In genomic region chr9:114738581-114739316, GRCh38 we compare ENCODE assay signal across 7 cellular contexts. TPM values are rescaled to one million over a fixed set of nuclear protein-coding genes. Genes with fewer than 3 reads are reported as not detected.
DNase-seq lines count a peak whose midpoint lies in the region; ATAC-seq and TF ChIP-seq lines count a peak whose summit lies in the region.

No MANE protein-coding gene starts in this region.

- no peak overlapping the region for H3K9ac ChIP-seq in OCI-LY1 (ENCODE audit: low read length)

- peak; percentile 79 for DNase-seq in HPDE6-E6E7 (ENCODE audit: extremely low spot score)
- peak; percentile 41 for DNase-seq in activated CD8-positive, alpha-beta memory T cell treated with anti-CD3 and anti-CD28 coated beads, Interleukin-2, amount 50 U/mL, for 24 hours (ENCODE audit: extremely low read depth)
- DNase-seq in endothelial cell (ENCODE audit: low spot score), result peak; percentile 71
- DNase-seq in mucosa of descending colon, result peak in 2 of 3 donors; percentile 70 to 84
- DNase-seq in stimulated activated naive B cell treated with anti-CD40 and anti-IgM and Interleukin-4, amounts not matched to agents 10 μg/mL and 1 μg/mL and 100 μg/mL, for 72 hours, result peak; percentile 66

- intact Hi-C loops in mucosa of descending colon (cut with DNase I, micrococcal nuclease), result loop anchor here (2.0 to 10.0 kb wide), 3 partner anchors 172 to 276 kb away; no protein-coding TSS in a partner anchor

- H4K20me1 ChIP-seq in OCI-LY1 (ENCODE audit: insufficient read depth, low read length), result no peaks in the 10 kb centered on the region

- no peak overlapping the region for H3K4me3 Mint-ChIP-seq in endothelial cell (ENCODE audit: unreplicated experiment)
- no peak overlapping the region for H3K4me3 Mint-ChIP-seq in stimulated activated naive B cell treated with anti-CD40 and anti-IgM and Interleukin-4, amounts not matched to agents 10 μg/mL and 1 μg/mL and 100 μg/mL, for 72 hours

- H3K79me2 ChIP-seq in OCI-LY1 (ENCODE audit: insufficient read depth, low read length), result no peaks in the 10 kb centered on the region

- H3K36me3 ChIP-seq in OCI-LY1 (ENCODE audit: insufficient read depth, low read length) (no peaks in the 10 kb centered on the region), mucosa of descending colon (ENCODE audit: low read depth) (no peaks in the 10 kb centered on the region)

- no peaks in the 10 kb centered on the region for H3K4me1 ChIP-seq in OCI-LY1 (ENCODE audit: insufficient read depth, low read length, severe bottlenecking)
- H3K4me1 ChIP-seq in mucosa of descending colon (ENCODE audit: low read depth), result no peaks in the 10 kb centered on the region

- no peak overlapping the region for H3K4me2 ChIP-seq in OCI-LY1 (ENCODE audit: low read length)

- H3K27me3 Mint-ChIP-seq in endothelial cell (ENCODE audit: unreplicated experiment), result no peaks in the 10 kb centered on the region
- peaks cover 5 to 6% of the 10 kb centered on the region in 2 donors for H3K27me3 Mint-ChIP-seq in stimulated activated naive B cell treated with anti-CD40 and anti-IgM and Interleukin-4, amounts not matched to agents 10 μg/mL and 1 μg/mL and 100 μg/mL, for 72 hours

- H3K4me1 Mint-ChIP-seq in endothelial cell (ENCODE audit: unreplicated experiment), result no peaks in the 10 kb centered on the region
- peaks cover 13 to 20% of the 10 kb centered on the region in 2 donors for H3K4me1 Mint-ChIP-seq in stimulated activated naive B cell treated with anti-CD40 and anti-IgM and Interleukin-4, amounts not matched to agents 10 μg/mL and 1 μg/mL and 100 μg/mL, for 72 hours

- peak; percentile 99 for ATAC-seq in mucosa of descending colon
- peak; percentile 95 to 96 for ATAC-seq in stimulated activated naive B cell treated with anti-CD40 and anti-IgM and Interleukin-4, amounts not matched to agents 10 μg/mL and 1 μg/mL and 100 μg/mL, for 72 hours (replicated peaks)

- H3F3A ChIP-seq in OCI-LY1 (ENCODE audit: insufficient read depth, low read length), result no peaks in the 10 kb centered on the region

- H3K9me3 Mint-ChIP-seq in endothelial cell (ENCODE audit: unreplicated experiment), result no peaks in the 10 kb centered on the region
- no peaks in the 10 kb centered on the region for H3K9me3 Mint-ChIP-seq in stimulated activated naive B cell treated with anti-CD40 and anti-IgM and Interleukin-4, amounts not matched to agents 10 μg/mL and 1 μg/mL and 100 μg/mL, for 72 hours

- H3K36me3 Mint-ChIP-seq in endothelial cell (ENCODE audit: low read depth, unreplicated experiment), result no peaks in the 10 kb centered on the region
- H3K36me3 Mint-ChIP-seq in stimulated activated naive B cell treated with anti-CD40 and anti-IgM and Interleukin-4, amounts not matched to agents 10 μg/mL and 1 μg/mL and 100 μg/mL, for 72 hours, result no peaks in the 10 kb centered on the region

- H3K27me3 ChIP-seq in OCI-LY1 (ENCODE audit: insufficient read depth, low read length), result no peaks in the 10 kb centered on the region

- H3K27ac Mint-ChIP-seq in endothelial cell (ENCODE audit: unreplicated experiment), result no peak overlapping the region
- peak overlapping the region; percentile 14 for H3K27ac Mint-ChIP-seq in stimulated activated naive B cell treated with anti-CD40 and anti-IgM and Interleukin-4, amounts not matched to agents 10 μg/mL and 1 μg/mL and 100 μg/mL, for 72 hours

- no peak overlapping the region for H2AFZ ChIP-seq in OCI-LY1 (ENCODE audit: low read length)

- no peak overlapping the region for H3K27ac ChIP-seq in OCI-LY1 (ENCODE audit: low read depth, low read length, poor library complexity, severe bottlenecking)

- H3K4me3 ChIP-seq in OCI-LY1 (ENCODE audit: low read depth, low read length, poor library complexity, severe bottlenecking) (no peak overlapping the region), mucosa of descending colon (no peak overlapping the region)

- peak; percentile 73 for TF ChIP-seq CTCF in GM12874 (IDR thresholded peaks at IDR 0.05; ENCODE audit: insufficient read depth, low read depth, low read length)
- peak; percentile 97 for TF ChIP-seq CTCF in OCI-LY1 (IDR thresholded peaks at IDR 0.05; ENCODE audit: low read length)
- peak; percentile 81 for TF ChIP-seq CTCF in endothelial cell (IDR thresholded peaks at IDR 0.05; ENCODE audit: unreplicated experiment)
- peak; percentile 54 for TF ChIP-seq CTCF in mucosa of descending colon (IDR thresholded peaks at IDR 0.05)

- no peaks in the 10 kb centered on the region for H3K9me2 ChIP-seq in OCI-LY1 (ENCODE audit: low read depth, low read length)

- no peaks in the 10 kb centered on the region for H3K9me3 ChIP-seq in OCI-LY1 (ENCODE audit: low read length)
- no peaks in the 10 kb centered on the region for H3K9me3 ChIP-seq in mucosa of descending colon

RNA-seq across cellular contexts. Expression of gene TEX48, which starts 56.8 kb away (rescaled TPM):
- total RNA-seq in endothelial cell (ENCODE audit: unreplicated experiment) (not detected), mucosa of descending colon (not detected)
